Comparison of ENCODE assay signal across 20 cellular contexts in the genomic region with DNA sequence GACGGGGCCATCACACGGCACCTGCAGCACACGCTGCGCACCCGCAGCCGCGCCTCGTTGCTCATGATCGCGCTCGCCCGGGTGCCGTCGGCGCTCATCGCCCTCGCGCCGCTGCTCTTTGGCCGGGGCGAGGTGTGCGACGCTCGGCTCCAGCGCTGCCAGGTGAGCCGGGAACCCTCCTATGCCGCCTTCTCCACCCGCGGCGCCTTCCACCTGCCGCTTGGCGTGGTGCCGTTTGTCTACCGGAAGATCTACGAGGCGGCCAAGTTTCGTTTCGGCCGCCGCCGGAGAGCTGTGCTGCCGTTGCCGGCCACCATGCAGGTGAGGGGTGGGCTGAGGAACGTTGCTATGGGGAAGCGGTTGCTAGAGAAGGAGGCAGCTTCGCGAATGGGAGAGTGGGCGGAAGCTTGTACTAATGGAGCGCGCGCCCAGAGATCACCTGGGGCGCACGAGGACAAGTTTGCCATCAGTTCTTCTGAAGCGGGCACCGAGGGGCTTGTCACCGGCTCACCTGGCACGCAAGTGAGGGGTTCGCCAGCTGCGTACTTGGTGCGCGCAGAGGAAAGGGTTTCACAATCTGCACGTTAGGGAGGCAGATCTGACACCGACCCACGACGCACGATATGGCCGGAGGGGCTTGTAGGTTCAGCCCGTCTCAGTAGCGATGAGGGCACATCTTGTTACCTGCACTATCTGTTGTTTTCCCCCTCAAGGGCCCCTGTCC.
"Had no signal": no experiment of that assay in that cellular context is flagged by ENCODE, and none has a peak within 500 bp of the region (broad histone marks: within the 10 kb centered on the region; RNA-seq: fewer than 3 reads in every experiment).

No MANE protein-coding gene starts in this region.

- H3K4me1 Mint-ChIP-seq: activated naive CD8-positive, alpha-beta T cell treated with anti-CD3 and anti-CD28 coated beads, Interleukin-2, amount 50 U/mL, for 24 hours; memory B cell; natural killer cell; T-cell had no signal

- H3K4me1 ChIP-seq: ascending aorta, left lung, spleen, stomach had no signal

- H3K4me2 ChIP-seq: hepatocyte had no signal

- H3K9me3 ChIP-seq: ascending aorta had no signal

- H3K27me3 ChIP-seq: ascending aorta, hepatocyte had no signal

- H2AFZ ChIP-seq: hepatocyte had no signal

- H3K36me3 Mint-ChIP-seq: memory B cell, natural killer cell, T-cell had no signal

- H3K4me3 Mint-ChIP-seq: activated naive CD4-positive, alpha-beta T cell treated with anti-CD3 and anti-CD28 coated beads for 36 hours; activated naive CD8-positive, alpha-beta T cell treated with anti-CD3 and anti-CD28 coated beads, Interleukin-2, amount 50 U/mL, for 24 hours; memory B cell; natural killer cell; T-cell had no signal

- H3K4me3 ChIP-seq: ascending aorta, cardiac muscle cell, hepatocyte, left lung had no signal

- H3K27ac ChIP-seq: ascending aorta, cardiac muscle cell, dorsolateral prefrontal cortex, hepatocyte, left lung, spleen, stomach had no signal

- H3K79me2 ChIP-seq: hepatocyte had no signal

- H3K9me3 Mint-ChIP-seq: activated naive CD8-positive, alpha-beta T cell treated with anti-CD3 and anti-CD28 coated beads, Interleukin-2, amount 50 U/mL, for 24 hours; natural killer cell; T-cell had no signal

- H3K27ac Mint-ChIP-seq: activated naive CD4-positive, alpha-beta T cell treated with anti-CD3 and anti-CD28 coated beads for 36 hours; activated naive CD8-positive, alpha-beta T cell treated with anti-CD3 and anti-CD28 coated beads, Interleukin-2, amount 50 U/mL, for 24 hours; activated T-helper 2 cell treated with anti-CD3 and anti-CD28 coated beads, Interferon-gamma antibody, Interleukin-2, Interleukin-4, amounts not matched to agents 10 μg/mL and 5 μg/mL and 100 μg/mL, durations not matched to agents 14 hours and 24 hours and 36 hours; memory B cell; natural killer cell; progenitor cell of endocrine pancreas; T-cell had no signal

- H3K36me3 ChIP-seq: ascending aorta, cardiac muscle cell, left lung, spleen, stomach had no signal

- ATAC-seq: activated naive CD8-positive, alpha-beta T cell treated with anti-CD3 and anti-CD28 coated beads, Interleukin-2, amount 50 U/mL, for 24 hours; left lung; natural killer cell; T-cell had no signal

- DNase-seq: activated CD4-positive, alpha-beta T cell treated with anti-CD3 and anti-CD28 coated beads, Interleukin-2, amount 50 U/mL, for 4 hours; activated CD4-positive, CD25-positive, alpha-beta regulatory T cell treated with anti-CD3 and anti-CD28 coated beads, Interleukin-2, amount 50 U/mL, for 72 hours; activated naive CD4-positive, alpha-beta T cell treated with anti-CD3 and anti-CD28 coated beads for 36 hours; activated naive CD8-positive, alpha-beta T cell treated with anti-CD3 and anti-CD28 coated beads, Interleukin-2, amount 50 U/mL, for 24 hours; activated T-cell treated with anti-CD3 and anti-CD28 coated beads for 4 hours; dorsolateral prefrontal cortex; erythroblast; islet precursor cell; natural killer cell; spleen; stomach; T-cell; T-helper 9 cell had no signal
